Comparison of ENCODE assay signal across 22 cellular contexts in the genomic region with DNA sequence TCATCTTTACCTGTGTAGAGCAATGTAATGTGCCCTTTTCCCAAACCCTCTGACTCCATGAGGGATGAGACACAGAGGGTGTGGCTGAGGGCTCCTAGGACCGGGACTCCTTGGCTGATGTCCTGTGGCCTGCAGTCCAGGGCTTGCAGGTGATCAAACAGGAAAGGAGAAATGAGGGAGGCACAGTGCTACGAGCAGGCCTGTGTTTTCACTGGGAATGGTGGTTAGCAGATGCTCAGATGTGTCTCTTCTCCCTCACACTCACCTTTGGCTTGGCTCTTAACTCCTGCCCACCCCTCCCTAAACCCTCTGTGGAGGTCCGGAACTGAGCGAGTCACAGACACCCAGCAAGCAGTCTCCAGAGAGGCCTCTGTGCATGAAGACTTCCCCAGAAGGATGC.
DNase-seq lines count a peak whose midpoint lies in the region; ATAC-seq, FAIRE-seq and TF ChIP-seq lines count a peak whose summit lies in the region.
"Had no signal": no experiment of that assay in that cellular context is flagged by ENCODE, and none has a peak within 500 bp of the region (broad histone marks: within the 10 kb centered on the region; RNA-seq: fewer than 3 reads in every experiment).

No MANE protein-coding gene starts in this region.

- H2AK5ac ChIP-seq in mesenchymal stem cell (ENCODE audit: low read length, severe bottlenecking) = no peak overlapping the region

- DNase-seq in A549 (ENCODE audit: low read depth in 1 of 2, low spot score in 1 of 2) = peak; percentile 17 to 23
- no peak for DNase-seq in adrenal gland
- DNase-seq in mesenchymal stem cell = no peak
- no peak for DNase-seq in NCI-H2227 (lab: John Stamatoyannopoulos, UW; ENCODE audit: unreplicated experiment)
- DNase-seq in NCI-H526 treated with DMSO at 0.1 percent for 48 hours (lab: John Stamatoyannopoulos, UW) = no peak
- DNase-seq in stimulated activated CD4-positive, alpha-beta T cell treated with anti-CD3 and anti-CD28 coated beads, Interleukin-2, amount 100 ng/mL, for 48 hours = no peak
- DNase-seq: activated CD4-positive, alpha-beta T cell treated with anti-CD3 and anti-CD28 coated beads, Interleukin-2, amount 50 U/mL, for 1 hour; activated CD8-positive, alpha-beta memory T cell treated with anti-CD3 and anti-CD28 coated beads, Interleukin-2, amount 50 U/mL, for 4 hours; activated naive CD8-positive, alpha-beta T cell treated with anti-CD3 and anti-CD28 coated beads, Interleukin-2, amount 10 ng/mL, durations not matched to agents 7 days and 5 days; GF-D8; naive B cell; NCI-H526; SJCRH30; stimulated activated CD4-positive, alpha-beta T cell treated with anti-CD3 and anti-CD28 coated beads, Interleukin-15, amount 100 ng/mL, for 24 hours had no signal

- no peak for TF ChIP-seq EP300 in A549 (IDR thresholded peaks at IDR 0.05)

- H2AFZ ChIP-seq in mesenchymal stem cell (ENCODE audit: low read depth, low read length) = no peak overlapping the region
- H2AFZ ChIP-seq: parathyroid adenoma had no signal

- H3K4me3 ChIP-seq in A549 (no peak overlapping the region), HUES48 (ENCODE audit: low read depth, low read length) (no peak overlapping the region), adrenal gland (no peak overlapping the region), mesenchymal stem cell (ENCODE audit: insufficient read depth in 1 of 2, low read depth in 1 of 2, low read length in 2 of 2) (no peak overlapping the region)
- H3K4me3 ChIP-seq: colonic mucosa, HAP-1, SJCRH30, suprapubic skin had no signal

- H2BK120ac ChIP-seq in mesenchymal stem cell (ENCODE audit: low read depth, low read length) = no peak overlapping the region

- H3K14ac ChIP-seq in mesenchymal stem cell (ENCODE audit: low read length in 2 of 2) = no peak overlapping the region

- H3K18ac ChIP-seq in mesenchymal stem cell (ENCODE audit: low read depth in 1 of 2, low read length in 2 of 2) = peak overlapping the region; percentile 1 to 8

- H3K4me2 ChIP-seq in A549 (peak overlapping the region; percentile 70), mesenchymal stem cell (ENCODE audit: low read length, poor library complexity, severe bottlenecking) (no peak overlapping the region)

- CTCF ChIA-PET in A549 (lab: Yijun Ruan, JAX) = interaction anchor here (1.1 to 2.5 kb wide), 6 partner anchors 9 to 139 kb away, joined by 3 to 9 read pairs (median 4); no protein-coding TSS in a partner anchor

- 37% methylated on average over 4 of the region's 4 CpGs for WGBS in A549 (ENCODE audit: missing lambda C conversion rate)
- WGBS in adrenal gland, 4 donors = 80 to 85% (median 82%) methylated on average over 4 of the region's 4 CpGs
- WGBS in mesenchymal stem cell = 52% methylated on average over 4 of the region's 4 CpGs

- H3K9ac ChIP-seq in HUES48 (ENCODE audit: low read depth, low read length) = no peak overlapping the region
- no peak overlapping the region for H3K9ac ChIP-seq in mesenchymal stem cell (ENCODE audit: low read length)
- H3K9ac ChIP-seq: parathyroid adenoma had no signal

- H3K4ac ChIP-seq in mesenchymal stem cell (ENCODE audit: low read depth in 1 of 2, low read length in 2 of 2) = peak overlapping the region in 1 of 2 experiments; percentile 13

- H4K8ac ChIP-seq in mesenchymal stem cell (ENCODE audit: low read length) = no peak overlapping the region

- TF ChIP-seq POLR2A in A549 (IDR thresholded peaks at IDR 0.05; ENCODE audit: low read length) = no peak
- no peak for TF ChIP-seq POLR2A in adrenal gland (IDR thresholded peaks at IDR 0.05)

- POLR2A ChIA-PET in A549 (lab: Yijun Ruan, JAX) = no interaction called here

- peak overlapping the region; percentile 29 for H2BK15ac ChIP-seq in mesenchymal stem cell (ENCODE audit: low read depth, poor library complexity, severe bottlenecking)

- no peak for FAIRE-seq in A549 (lab: Jason Lieb, UNC)

- peak; percentile 71 for ATAC-seq in A549
- no peak for ATAC-seq in GM19035 (IDR thresholded peaks at IDR 0.05; ENCODE audit: unreplicated experiment)
- ATAC-seq: sciatic nerve had no signal

- no peaks in the 10 kb centered on the region for H3K79me1 ChIP-seq in mesenchymal stem cell (replicated peaks; ENCODE audit: low read length, poor library complexity, severe bottlenecking)

- H3K27ac ChIP-seq in A549 (peak overlapping the region; percentile 15 to 75), HUES48 (ENCODE audit: low read depth, low read length) (peak overlapping the region; percentile 97), adrenal gland (peak overlapping the region in 3 of 5 donors; percentile 30 to 56 (median 46)), mesenchymal stem cell (ENCODE audit: low read length, poor library complexity, severe bottlenecking) (no peak overlapping the region)
- H3K27ac ChIP-seq: brain microvascular endothelial cell, colonic mucosa, parathyroid adenoma, SJCRH30, suprapubic skin had no signal

- H3K23ac ChIP-seq in mesenchymal stem cell (ENCODE audit: low read length in 2 of 2) = no peak overlapping the region

- H4K91ac ChIP-seq in mesenchymal stem cell (ENCODE audit: low read length) = no peak overlapping the region

- intact Hi-C loops in adrenal gland (cut with DNase I) = no loop called here

- H3K36me3 ChIP-seq in HUES48 (ENCODE audit: control insufficient read depth, insufficient read depth, low read length) (no peaks in the 10 kb centered on the region), adrenal gland (replicated peaks in 1 of 2) (no peaks in the 10 kb centered on the region), mesenchymal stem cell (ENCODE audit: control insufficient read depth in 1 of 2, insufficient read depth in 2 of 2, low read depth in 1 of 2, low read length in 2 of 2) (no peaks in the 10 kb centered on the region)
- H3K36me3 ChIP-seq: brain microvascular endothelial cell, colonic mucosa, HAP-1, SJCRH30, suprapubic skin had no signal

- TF ChIP-seq CTCF in A549 (IDR thresholded peaks at IDR 0.05) (no peak), adrenal gland (IDR thresholded peaks at IDR 0.05) (no peak)

- no peak for TF ChIP-seq RAD21 in A549 (conservative IDR thresholded peaks at IDR 0.05 in 1 of 2, IDR thresholded peaks at IDR 0.05 in 1 of 2)

- H3K9me3 ChIP-seq in A549 = peaks cover 7% of the 10 kb centered on the region
- peaks cover 11% of the 10 kb centered on the region for H3K9me3 ChIP-seq in HUES48 (ENCODE audit: control insufficient read depth, insufficient read depth, low read length)
- H3K9me3 ChIP-seq in adrenal gland (replicated peaks in 1 of 3) = peaks cover 0 to 4% (median 0%) of the 10 kb centered on the region in 3 donors
- peaks cover 4% of the 10 kb centered on the region for H3K9me3 ChIP-seq in mesenchymal stem cell (ENCODE audit: control insufficient read depth, low read length)
- H3K9me3 ChIP-seq: colonic mucosa, suprapubic skin had no signal

- H3K27me3 ChIP-seq in HUES48 (ENCODE audit: control insufficient read depth, insufficient read depth, low read length) (no peaks in the 10 kb centered on the region), adrenal gland (no peaks in the 10 kb centered on the region), mesenchymal stem cell (ENCODE audit: control insufficient read depth in 1 of 2, insufficient read depth in 1 of 2, low read length in 2 of 2) (peaks cover 0 to 7% of the 10 kb centered on the region in 2 experiments)
- H3K27me3 ChIP-seq: brain microvascular endothelial cell, colonic mucosa, SJCRH30, suprapubic skin had no signal

- H3K4me1 ChIP-seq in A549 (peaks cover 30% of the 10 kb centered on the region), HUES48 (ENCODE audit: control insufficient read depth, insufficient read depth, low read length) (peaks cover 28% of the 10 kb centered on the region), adrenal gland (replicated peaks in 1 of 2) (peaks cover 0 to 16% of the 10 kb centered on the region in 2 donors), mesenchymal stem cell (ENCODE audit: control insufficient read depth, insufficient read depth, low read depth, low read length) (peaks cover 4% of the 10 kb centered on the region)
- H3K4me1 ChIP-seq: colonic mucosa had no signal

- peak overlapping the region in 1 of 2 experiments; percentile 37 for H2BK12ac ChIP-seq in mesenchymal stem cell (ENCODE audit: low read length in 2 of 2)

- H2BK5ac ChIP-seq in mesenchymal stem cell (ENCODE audit: low read depth, low read length, poor library complexity, severe bottlenecking) = no peak overlapping the region

TF ChIP-seq in A549, 52 proteins besides CTCF, POLR2A, EP300 and RAD21:
- TF ChIP-seq HOXB5 (CRISPR knock-in tag; IDR thresholded peaks at IDR 0.05) (no peak), CBX2 (IDR thresholded peaks at IDR 0.05; ENCODE audit: borderline replicate concordance, low read depth) (no peak), RARB (CRISPR knock-in tag; IDR thresholded peaks at IDR 0.05) (no peak), NR3C1 (IDR thresholded peaks at IDR 0.05) (no peak), ZFP36 (IDR thresholded peaks at IDR 0.05; ENCODE audit: borderline replicate concordance, partially characterized antibody) (no peak), NFE2L2 (conservative IDR thresholded peaks at IDR 0.05; ENCODE audit: low read length) (no peak), ZSCAN20 (CRISPR knock-in tag; IDR thresholded peaks at IDR 0.05) (no peak), MYC (IDR thresholded peaks at IDR 0.05; ENCODE audit: borderline replicate concordance, low read length) (no peak), HOXA7 (CRISPR knock-in tag; IDR thresholded peaks at IDR 0.05) (no peak), POLR2AphosphoS2 (conservative IDR thresholded peaks at IDR 0.05; ENCODE audit: low read length) (no peak), NPAS2 (CRISPR knock-in tag; IDR thresholded peaks at IDR 0.05; ENCODE audit: borderline replicate concordance) (no peak)
- TF ChIP-seq, protein P1, sequence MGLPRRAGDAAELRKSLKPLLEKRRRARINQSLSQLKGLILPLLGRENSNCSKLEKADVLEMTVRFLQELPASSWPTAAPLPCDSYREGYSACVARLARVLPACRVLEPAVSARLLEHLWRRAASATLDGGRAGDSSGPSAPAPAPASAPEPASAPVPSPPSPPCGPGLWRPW (IDR thresholded peaks at IDR 0.05) = no peak
- TF ChIP-seq, protein P2, sequence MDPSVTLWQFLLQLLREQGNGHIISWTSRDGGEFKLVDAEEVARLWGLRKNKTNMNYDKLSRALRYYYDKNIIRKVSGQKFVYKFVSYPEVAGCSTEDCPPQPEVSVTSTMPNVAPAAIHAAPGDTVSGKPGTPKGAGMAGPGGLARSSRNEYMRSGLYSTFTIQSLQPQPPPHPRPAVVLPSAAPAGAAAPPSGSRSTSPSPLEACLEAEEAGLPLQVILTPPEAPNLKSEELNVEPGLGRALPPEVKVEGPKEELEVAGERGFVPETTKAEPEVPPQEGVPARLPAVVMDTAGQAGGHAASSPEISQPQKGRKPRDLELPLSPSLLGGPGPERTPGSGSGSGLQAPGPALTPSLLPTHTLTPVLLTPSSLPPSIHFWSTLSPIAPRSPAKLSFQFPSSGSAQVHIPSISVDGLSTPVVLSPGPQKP (IDR thresholded peaks at IDR 0.05; ENCODE audit: low read depth, low read length) = no peak
TF ChIP-seq in A549: peak in this region for 0.

Comparison
In these comparisons a context has a peak if more than half of its experiments do, and no peak if none do; other contexts are left out.
1. DNase-seq: peak in A549 (2 of 2); none in adrenal gland (0 of 7), mesenchymal stem cell (single experiment), NCI-H2227 (single experiment), NCI-H526 treated with DMSO at 0.1 percent for 48 hours (single experiment) and stimulated activated CD4-positive, alpha-beta T cell treated with anti-CD3 and anti-CD28 coated beads, Interleukin-2, amount 100 ng/mL, for 48 hours (0 of 2).